Comparison of ENCODE assay signal across 22 cellular contexts in genomic region chr11:47002366-47002765, GRCh38.
DNase-seq lines count a peak whose midpoint lies in the region; ATAC-seq and TF ChIP-seq lines count a peak whose summit lies in the region.
"Had no signal": no experiment of that assay in that cellular context is flagged by ENCODE, and none has a peak within 500 bp of the region (broad histone marks: within the 10 kb centered on the region; RNA-seq: fewer than 3 reads in every experiment).

No MANE protein-coding gene starts in this region.

- no peak overlapping the region for H3K4me3 ChIP-seq in OCI-LY1 (ENCODE audit: low read depth, low read length, poor library complexity, severe bottlenecking)
- H3K4me3 ChIP-seq: K562, thoracic aorta had no signal

- H3K27ac Mint-ChIP-seq in stimulated activated naive CD8-positive, alpha-beta T cell treated with anti-CD3 and anti-CD28 coated beads, Interleukin-15, amount 100 ng/mL, for 72 hours: peak overlapping the region; percentile 24 to 53
- H3K27ac Mint-ChIP-seq: activated CD4-positive, alpha-beta T cell treated with anti-CD3 and anti-CD28 coated beads for 36 hours; CD4-positive, alpha-beta memory T cell; T-cell had no signal

- H3K27me3 ChIP-seq in OCI-LY1 (ENCODE audit: insufficient read depth, low read length): no peaks in the 10 kb centered on the region

- peak overlapping the region; percentile 33 for H3K4me2 ChIP-seq in OCI-LY1 (ENCODE audit: low read length)

- H4K20me1 ChIP-seq in OCI-LY1 (ENCODE audit: insufficient read depth, low read length): no peaks in the 10 kb centered on the region

- TF ChIP-seq CTCF in OCI-LY1 (IDR thresholded peaks at IDR 0.05; ENCODE audit: low read length): no peak

- no peaks in the 10 kb centered on the region for H3F3A ChIP-seq in OCI-LY1 (ENCODE audit: insufficient read depth, low read length)

- H3K27me3 Mint-ChIP-seq in stimulated activated naive CD8-positive, alpha-beta T cell treated with anti-CD3 and anti-CD28 coated beads, Interleukin-15, amount 100 ng/mL, for 72 hours: no peaks in the 10 kb centered on the region
- H3K27me3 Mint-ChIP-seq: activated CD4-positive, alpha-beta T cell treated with anti-CD3 and anti-CD28 coated beads for 36 hours; CD4-positive, alpha-beta memory T cell; T-cell had no signal

- no peaks in the 10 kb centered on the region for H3K79me2 ChIP-seq in OCI-LY1 (ENCODE audit: insufficient read depth, low read length)

- H3K9me3 Mint-ChIP-seq in stimulated activated naive CD8-positive, alpha-beta T cell treated with anti-CD3 and anti-CD28 coated beads, Interleukin-15, amount 100 ng/mL, for 72 hours: no peaks in the 10 kb centered on the region
- H3K9me3 Mint-ChIP-seq: CD4-positive, alpha-beta memory T cell; stimulated activated effector memory CD8-positive, alpha-beta T cell treated with anti-CD3 and anti-CD28 coated beads, Interleukin-12 subunit alpha, Interleukin-12 subunit beta, amount 100 ng/mL, for 72 hours; T-cell had no signal

- DNase-seq in stimulated activated naive CD8-positive, alpha-beta T cell treated with anti-CD3 and anti-CD28 coated beads, Interleukin-15, amount 100 ng/mL, for 72 hours: no peak
- DNase-seq in stimulated activated naive CD8-positive, alpha-beta T cell treated with anti-CD3 and anti-CD28 coated beads, Interleukin-15, Interleukin-2, amounts not matched to agents 100 U/mL and 50 U/mL, for 24 hours: no peak
- peak; percentile 71 for DNase-seq in left kidney (ENCODE audit: low read depth, low spot score)
- DNase-seq in stimulated activated CD4-positive, alpha-beta T cell treated with anti-CD3 and anti-CD28 coated beads, Interleukin-2, amount 100 ng/mL, for 48 hours: no peak
- no peak for DNase-seq in H4 (ENCODE audit: low spot score)
- DNase-seq in cerebellar nuclear complex (lab: John Stamatoyannopoulos, UW): no peak
- DNase-seq: activated naive CD4-positive, alpha-beta T cell treated with anti-CD3 and anti-CD28 coated beads, Interleukin-2, amount 50 U/mL, for 16 hours; CD4-positive, alpha-beta memory T cell; DMS 273 treated with DMSO at 0.1 percent for 48 hours; GDM1; hippocampal formation; NCI-H1105; Right ventricle myocardium superior; T-cell had no signal

- 0 out of 2 replicates have a peak, but pooled peaks cover 3% of the 10 kb centered on the region for H3K36me3 ChIP-seq in OCI-LY1 (ENCODE audit: insufficient read depth, low read length)
- H3K36me3 ChIP-seq: thoracic aorta had no signal

- no peak overlapping the region for H3K4me3 Mint-ChIP-seq in stimulated activated naive CD8-positive, alpha-beta T cell treated with anti-CD3 and anti-CD28 coated beads, Interleukin-15, amount 100 ng/mL, for 72 hours
- H3K4me3 Mint-ChIP-seq: activated CD4-positive, alpha-beta T cell treated with anti-CD3 and anti-CD28 coated beads for 36 hours; CD4-positive, alpha-beta memory T cell; neural crest cell; stimulated activated effector memory CD8-positive, alpha-beta T cell treated with anti-CD3 and anti-CD28 coated beads, Interleukin-12 subunit alpha, Interleukin-12 subunit beta, amount 100 ng/mL, for 72 hours; T-cell had no signal

- no peak overlapping the region for H2AFZ ChIP-seq in OCI-LY1 (ENCODE audit: low read length)

- peaks cover 57% of the 10 kb centered on the region for H3K4me1 Mint-ChIP-seq in stimulated activated naive CD8-positive, alpha-beta T cell treated with anti-CD3 and anti-CD28 coated beads, Interleukin-15, amount 100 ng/mL, for 72 hours

- no peaks in the 10 kb centered on the region for H3K9me2 ChIP-seq in OCI-LY1 (ENCODE audit: low read depth, low read length)

- H3K4me1 ChIP-seq in OCI-LY1 (ENCODE audit: insufficient read depth, low read length, severe bottlenecking): peaks cover 62% of the 10 kb centered on the region

- H3K9ac ChIP-seq in OCI-LY1 (ENCODE audit: low read length): peak overlapping the region; percentile 13; the same call in 1 of the 2 replicates

- H3K27ac ChIP-seq in OCI-LY1 (ENCODE audit: low read depth, low read length, poor library complexity, severe bottlenecking): peak overlapping the region; percentile 78
- H3K27ac ChIP-seq: epithelial cell of prostate, thoracic aorta had no signal

- no peak for ATAC-seq in stimulated activated naive CD8-positive, alpha-beta T cell treated with anti-CD3 and anti-CD28 coated beads, Interleukin-15, amount 100 ng/mL, for 72 hours
- no peak for ATAC-seq in stimulated activated naive CD8-positive, alpha-beta T cell treated with anti-CD3 and anti-CD28 coated beads, Interleukin-15, Interleukin-2, amounts not matched to agents 100 U/mL and 50 U/mL, for 24 hours
- no peak for ATAC-seq in HG03378 (IDR thresholded peaks at IDR 0.05; ENCODE audit: unreplicated experiment)
- ATAC-seq: K562, T-cell had no signal

- no peaks in the 10 kb centered on the region for H3K9me3 ChIP-seq in OCI-LY1 (ENCODE audit: low read length)
- H3K9me3 ChIP-seq: thoracic aorta had no signal
